ENCODE assay signal across 2 cellular contexts in genomic region chr9:110750272-110750671, GRCh38.
TF ChIP-seq lines count a peak whose summit lies in the region.

No MANE protein-coding gene starts in this region.

TF ChIP-seq in A549, 52 proteins besides CTCF, POLR2A, EP300 and RAD21:
- TF ChIP-seq, protein P1, sequence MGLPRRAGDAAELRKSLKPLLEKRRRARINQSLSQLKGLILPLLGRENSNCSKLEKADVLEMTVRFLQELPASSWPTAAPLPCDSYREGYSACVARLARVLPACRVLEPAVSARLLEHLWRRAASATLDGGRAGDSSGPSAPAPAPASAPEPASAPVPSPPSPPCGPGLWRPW (IDR thresholded peaks at IDR 0.05): no peak
- TF ChIP-seq ZSCAN20 (CRISPR knock-in tag; IDR thresholded peaks at IDR 0.05): no peak
- TF ChIP-seq MAFK (IDR thresholded peaks at IDR 0.05; ENCODE audit: partially characterized antibody): no peak
- TF ChIP-seq ZC3H11A (IDR thresholded peaks at IDR 0.05): no peak
- no peak for TF ChIP-seq TP53 (CRISPR knock-in tag; IDR thresholded peaks at IDR 0.05)
- TF ChIP-seq, protein P2, sequence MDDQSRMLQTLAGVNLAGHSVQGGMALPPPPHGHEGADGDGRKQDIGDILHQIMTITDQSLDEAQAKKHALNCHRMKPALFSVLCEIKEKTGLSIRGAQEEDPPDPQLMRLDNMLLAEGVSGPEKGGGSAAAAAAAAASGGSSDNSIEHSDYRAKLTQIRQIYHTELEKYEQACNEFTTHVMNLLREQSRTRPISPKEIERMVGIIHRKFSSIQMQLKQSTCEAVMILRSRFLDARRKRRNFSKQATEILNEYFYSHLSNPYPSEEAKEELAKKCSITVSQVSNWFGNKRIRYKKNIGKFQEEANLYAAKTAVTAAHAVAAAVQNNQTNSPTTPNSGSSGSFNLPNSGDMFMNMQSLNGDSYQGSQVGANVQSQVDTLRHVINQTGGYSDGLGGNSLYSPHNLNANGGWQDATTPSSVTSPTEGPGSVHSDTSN (IDR thresholded peaks at IDR 0.05): no peak
- no peak for TF ChIP-seq SMC3 (IDR thresholded peaks at IDR 0.05)
- TF ChIP-seq PHF8 (IDR thresholded peaks at IDR 0.05; ENCODE audit: borderline replicate concordance, low read depth): no peak
- no peak for TF ChIP-seq NR3C1 (IDR thresholded peaks at IDR 0.05)
- TF ChIP-seq ESRRA (IDR thresholded peaks at IDR 0.05; ENCODE audit: borderline replicate concordance, low read length): no peak
- no peak for TF ChIP-seq HOXB13 (CRISPR knock-in tag; IDR thresholded peaks at IDR 0.05; ENCODE audit: low read depth)
- TF ChIP-seq, protein P3, sequence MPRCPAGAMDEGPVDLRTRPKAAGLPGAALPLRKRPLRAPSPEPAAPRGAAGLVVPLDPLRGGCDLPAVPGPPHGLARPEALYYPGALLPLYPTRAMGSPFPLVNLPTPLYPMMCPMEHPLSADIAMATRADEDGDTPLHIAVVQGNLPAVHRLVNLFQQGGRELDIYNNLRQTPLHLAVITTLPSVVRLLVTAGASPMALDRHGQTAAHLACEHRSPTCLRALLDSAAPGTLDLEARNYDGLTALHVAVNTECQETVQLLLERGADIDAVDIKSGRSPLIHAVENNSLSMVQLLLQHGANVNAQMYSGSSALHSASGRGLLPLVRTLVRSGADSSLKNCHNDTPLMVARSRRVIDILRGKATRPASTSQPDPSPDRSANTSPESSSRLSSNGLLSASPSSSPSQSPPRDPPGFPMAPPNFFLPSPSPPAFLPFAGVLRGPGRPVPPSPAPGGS (IDR thresholded peaks at IDR 0.05): no peak
- TF ChIP-seq CEBPB (IDR thresholded peaks at IDR 0.05): no peak
- TF ChIP-seq, protein P4, sequence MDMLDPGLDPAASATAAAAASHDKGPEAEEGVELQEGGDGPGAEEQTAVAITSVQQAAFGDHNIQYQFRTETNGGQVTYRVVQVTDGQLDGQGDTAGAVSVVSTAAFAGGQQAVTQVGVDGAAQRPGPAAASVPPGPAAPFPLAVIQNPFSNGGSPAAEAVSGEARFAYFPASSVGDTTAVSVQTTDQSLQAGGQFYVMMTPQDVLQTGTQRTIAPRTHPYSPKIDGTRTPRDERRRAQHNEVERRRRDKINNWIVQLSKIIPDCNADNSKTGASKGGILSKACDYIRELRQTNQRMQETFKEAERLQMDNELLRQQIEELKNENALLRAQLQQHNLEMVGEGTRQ (IDR thresholded peaks at IDR 0.05): no peak

TF ChIP-seq in SK-N-SH, 30 proteins besides CTCF, POLR2A, EP300 and RAD21 (continued from another document):
- TF ChIP-seq, protein P2 (IDR thresholded peaks at IDR 0.05): no peak
- TF ChIP-seq GATA2 (CRISPR knock-in tag; IDR thresholded peaks at IDR 0.05) (no peak), ZBTB33 (IDR thresholded peaks at IDR 0.05; ENCODE audit: borderline replicate concordance, low read depth) (no peak), RFX5 (IDR thresholded peaks at IDR 0.05; ENCODE audit: low read length) (no peak), FOXJ3 (CRISPR knock-in tag; IDR thresholded peaks at IDR 0.05) (no peak), ELF1 (IDR thresholded peaks at IDR 0.05) (no peak), MXI1 (IDR thresholded peaks at IDR 0.05; ENCODE audit: low read depth, low read length) (no peak), JUND (IDR thresholded peaks at IDR 0.05) (no peak), REST (IDR thresholded peaks at IDR 0.05; ENCODE audit: low read depth, low read length) (no peak), RXRA (IDR thresholded peaks at IDR 0.05; ENCODE audit: borderline replicate concordance, low read depth) (no peak)
- TF ChIP-seq, protein P5, sequence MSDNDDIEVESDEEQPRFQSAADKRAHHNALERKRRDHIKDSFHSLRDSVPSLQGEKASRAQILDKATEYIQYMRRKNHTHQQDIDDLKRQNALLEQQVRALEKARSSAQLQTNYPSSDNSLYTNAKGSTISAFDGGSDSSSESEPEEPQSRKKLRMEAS (IDR thresholded peaks at IDR 0.05; ENCODE audit: low read depth): no peak
